ENCODE assay signal across 8 cellular contexts in genomic region chr16:87853411-87854052, GRCh38. TPM values are rescaled to one million over a fixed set of nuclear protein-coding genes. Genes with fewer than 3 reads are reported as not detected.
A peak's percentile ranks its signal among the peaks of the same experiment; 100 is the strongest.
DNase-seq lines count a peak whose midpoint lies in the region; ATAC-seq and TF ChIP-seq lines count a peak whose summit lies in the region.

No MANE protein-coding gene starts in this region.

- H2AFZ ChIP-seq in Karpas-422 (ENCODE audit: low read length) (no peak overlapping the region), SU-DHL-6 (ENCODE audit: low read depth, low read length, severe bottlenecking) (no peak overlapping the region)

- peaks cover 25% of the 10 kb centered on the region for H3F3A ChIP-seq in SU-DHL-6 (ENCODE audit: insufficient read depth)

- in situ Hi-C loops in transverse colon (cut with MboI; ENCODE audit: low pct_ligation_motif_present in 1 of 4, low pct_unique_long_range_greater_than_20kb in 1 of 4, low sequenced_read_pairs in 3 of 4), result no loop called here

- POLR2A ChIA-PET in activated naive CD8-positive, alpha-beta T cell treated with anti-CD3 and anti-CD28 coated beads, Interleukin-2, amount 10 ng/mL, durations not matched to agents 7 days and 5 days (lab: Charles Lee), result interaction anchor here (0.8 to 10.1 kb wide), 7 partner anchors 15 to 88 kb away, joined by 3 to 186 read pairs (median 5); partner anchors contain the start of genes KLHDC4 and SLC7A5

- H3K9ac ChIP-seq in Karpas-422 (ENCODE audit: low read length) (peak overlapping the region; percentile 69), SU-DHL-6 (ENCODE audit: low read length) (peak overlapping the region; percentile 57)

- H3K79me2 ChIP-seq in Karpas-422 (ENCODE audit: low read length), result peaks cover 98% of the 10 kb centered on the region
- peaks cover 96% of the 10 kb centered on the region for H3K79me2 ChIP-seq in SU-DHL-6 (ENCODE audit: insufficient read depth, low read length)

- 6% methylated on average over 18 of the region's 25 CpGs; no CpG with 5 or more reads in 1 of the 2 donors for WGBS in transverse colon (ENCODE audit: low coverage in 1 of 2), 2 donors

- TF ChIP-seq EP300 in transverse colon (IDR thresholded peaks at IDR 0.05; ENCODE audit: low read depth), result peak; percentile 50

- H3K9me2 ChIP-seq in Karpas-422 (replicated peaks; ENCODE audit: insufficient read depth, low read length) (no peaks in the 10 kb centered on the region), SU-DHL-6 (replicated peaks; ENCODE audit: insufficient read depth, low read length) (no peaks in the 10 kb centered on the region)

- H3K27me3 Mint-ChIP-seq in activated naive CD8-positive, alpha-beta T cell treated with anti-CD3 and anti-CD28 coated beads, Interleukin-2, amount 10 ng/mL, durations not matched to agents 7 days and 5 days, result no peaks in the 10 kb centered on the region

- H3K4me1 ChIP-seq in Karpas-422 (ENCODE audit: low read length) (peaks cover 100% of the 10 kb centered on the region), transverse colon (peaks cover 27 to 64% (median 41%) of the 10 kb centered on the region in 4 donors)

- ATAC-seq in activated naive CD8-positive, alpha-beta T cell treated with anti-CD3 and anti-CD28 coated beads, Interleukin-2, amount 10 ng/mL, durations not matched to agents 7 days and 5 days (ENCODE audit: low read depth), result peak; percentile 59

- peaks cover 21% of the 10 kb centered on the region for H3K36me3 Mint-ChIP-seq in activated naive CD8-positive, alpha-beta T cell treated with anti-CD3 and anti-CD28 coated beads, Interleukin-2, amount 10 ng/mL, durations not matched to agents 7 days and 5 days

- peak overlapping the region; percentile 92 for H3K27ac Mint-ChIP-seq in activated naive CD8-positive, alpha-beta T cell treated with anti-CD3 and anti-CD28 coated beads, Interleukin-2, amount 10 ng/mL, durations not matched to agents 7 days and 5 days

- DNase-seq in AG09319 (ENCODE audit: extremely low read depth, low read depth) (peak; percentile 88), Karpas-422 (peak; percentile 90), head of caudate nucleus (peak; percentile 63 to 94 (median 84)), pons (ENCODE audit: low spot score) (peak; percentile 87), transverse colon (peak; percentile 95)
- DNase-seq in activated naive CD8-positive, alpha-beta T cell treated with anti-CD3 and anti-CD28 coated beads, Interleukin-2, amount 10 ng/mL, durations not matched to agents 7 days and 5 days, result peak; percentile 86

- H3K27me3 ChIP-seq in Karpas-422 (ENCODE audit: low read length) (no peaks in the 10 kb centered on the region), SU-DHL-6 (ENCODE audit: low read length) (no peaks in the 10 kb centered on the region), transverse colon (no peaks in the 10 kb centered on the region)

- H3K4me3 ChIP-seq in Karpas-422 (ENCODE audit: low read length), result peak overlapping the region; percentile 34; the same call in 1 of the 2 replicates
- no peak overlapping the region for H3K4me3 ChIP-seq in SU-DHL-6 (ENCODE audit: insufficient read depth, low read length, poor library complexity, severe bottlenecking)
- H3K4me3 ChIP-seq in transverse colon, result peak overlapping the region in 2 of 4 donors; percentile 15 to 24

- intact Hi-C loops in head of caudate nucleus (cut with DNase I), result no loop called here
- intact Hi-C loops in transverse colon (cut with DNase I; ENCODE audit: low total_unique reads), result no loop called here

- TF ChIP-seq POLR2A in GM19099 (IDR thresholded peaks at IDR 0.05; ENCODE audit: extremely low read depth, insufficient read length, low read depth), result peak; percentile 53
- TF ChIP-seq POLR2A in transverse colon (IDR thresholded peaks at IDR 0.05), result peak; percentile 64

- peak overlapping the region; percentile 94 for H3K27ac ChIP-seq in Karpas-422 (ENCODE audit: low read length)
- peak overlapping the region; percentile 88 for H3K27ac ChIP-seq in SU-DHL-6 (ENCODE audit: low read depth, low read length)
- peak overlapping the region; percentile 83 to 94 (median 84) for H3K27ac ChIP-seq in transverse colon

- H3K9me3 Mint-ChIP-seq in activated naive CD8-positive, alpha-beta T cell treated with anti-CD3 and anti-CD28 coated beads, Interleukin-2, amount 10 ng/mL, durations not matched to agents 7 days and 5 days, result no peaks in the 10 kb centered on the region

- H3K36me3 ChIP-seq in Karpas-422 (ENCODE audit: insufficient read depth, low read length), result peaks cover 50% of the 10 kb centered on the region
- H3K36me3 ChIP-seq in SU-DHL-6 (ENCODE audit: low read length), result peaks cover 8% of the 10 kb centered on the region; the same call in 1 of the 2 replicates
- no peaks in the 10 kb centered on the region for H3K36me3 ChIP-seq in transverse colon

- H3K4me3 Mint-ChIP-seq in activated naive CD8-positive, alpha-beta T cell treated with anti-CD3 and anti-CD28 coated beads, Interleukin-2, amount 10 ng/mL, durations not matched to agents 7 days and 5 days, result peak overlapping the region; percentile 63

- H3K4me2 ChIP-seq in Karpas-422 (ENCODE audit: low read depth, low read length, poor library complexity, severe bottlenecking), result peak overlapping the region; percentile 57
- H3K4me2 ChIP-seq in SU-DHL-6 (ENCODE audit: low read depth, low read length, poor library complexity, severe bottlenecking), result peak overlapping the region; percentile 52

- peaks cover 21% of the 10 kb centered on the region for H3K4me1 Mint-ChIP-seq in activated naive CD8-positive, alpha-beta T cell treated with anti-CD3 and anti-CD28 coated beads, Interleukin-2, amount 10 ng/mL, durations not matched to agents 7 days and 5 days

- TF ChIP-seq CTCF in AG09319 (IDR thresholded peaks at IDR 0.05; ENCODE audit: low read depth, low read length), result no peak
- no peak for TF ChIP-seq CTCF in SU-DHL-6 (IDR thresholded peaks at IDR 0.05; ENCODE audit: insufficient read depth, low read length, poor library complexity, severe bottlenecking)
- TF ChIP-seq CTCF in transverse colon (IDR thresholded peaks at IDR 0.05), result peak in 1 of 5 experiments; percentile 7

- H3K9me3 ChIP-seq in Karpas-422 (ENCODE audit: low read length) (no peaks in the 10 kb centered on the region), SU-DHL-6 (ENCODE audit: insufficient read depth, low read length) (no peaks in the 10 kb centered on the region), transverse colon (no peaks in the 10 kb centered on the region)

- H4K20me1 ChIP-seq in Karpas-422 (ENCODE audit: insufficient read depth, low read depth, low read length) (peaks cover 96% of the 10 kb centered on the region), SU-DHL-6 (ENCODE audit: low read depth, low read length) (peaks cover 6% of the 10 kb centered on the region; the same call in 1 of the 2 replicates)

RNA-seq across cellular contexts. Expression of gene SLC7A5, which starts 15.8 kb away (rescaled TPM):
- 163 and 177 TPM in 2 replicates for total RNA-seq in Karpas-422 (2014; rRNA removed; shearing (Covaris generic); ENCODE audit: low replicate concordance)
- 10 to 100 TPM; 59.2 to 63.9 TPM for total RNA-seq in activated naive CD8-positive, alpha-beta T cell treated with anti-CD3 and anti-CD28 coated beads, Interleukin-2, amount 10 ng/mL, durations not matched to agents 7 days and 5 days
- total RNA-seq in transverse colon, result 1 to 10 TPM; 2.7 to 7.0 (median 5.7) TPM

Comparison
In these comparisons a context has a peak if more than half of its experiments do, and no peak if none do; other contexts are left out.
1. RNA of gene SLC7A5, which starts 15.8 kb away (total RNA-seq): 163 to 177 TPM in Karpas-422 and 59.2 to 63.9 TPM in activated naive CD8-positive, alpha-beta T cell treated with anti-CD3 and anti-CD28 coated beads, Interleukin-2, amount 10 ng/mL, durations not matched to agents 7 days and 5 days; 2.7 to 7.0 TPM in transverse colon; every median in the first group is over 4 times any median in the second.
2. Peak in every context shown above with its lines, with median percentiles within 50 percentile points of each other: DNase-seq and H3K27ac ChIP-seq.